ENCODE assay signal across 8 cellular contexts in genomic region chr2:164841719-164842623, GRCh38. TPM values are rescaled to one million over a fixed set of nuclear protein-coding genes. Genes with fewer than 3 reads are reported as not detected.
DNase-seq lines count a peak whose midpoint lies in the region; ATAC-seq and TF ChIP-seq lines count a peak whose summit lies in the region.

Gene COBLL1, minus strand, starts transcription at chr2:164841823. Its CDS starts 627 bp downstream, at chr2:164841196.

- 0% methylated on average over 24 to 57 of the region's 57 CpGs for WGBS in body of pancreas, 2 donors

- DNase-seq in EH (ENCODE audit: low read depth): peak; percentile 75
- DNase-seq in HuH-7 (ENCODE audit: low spot score): peak; percentile 87
- DNase-seq in SK-MEL-5 (ENCODE audit: low read depth, low spot score): peak; percentile 70
- DNase-seq in body of pancreas: peak; percentile 89 to 91 (median 90)
- DNase-seq in iPS DF 4.7 (ENCODE audit: extremely low read depth, low spot score): peak; percentile 56
- DNase-seq in renal cortical epithelial cell (ENCODE audit: low read depth): peak; percentile 72
- DNase-seq in DMS114 treated with DMSO at 0.1 percent for 48 hours (lab: John Stamatoyannopoulos, UW; ENCODE audit: unreplicated experiment): no peak

- peaks cover 43% of the 10 kb centered on the region for H3K4me1 ChIP-seq in body of pancreas

- no peaks in the 10 kb centered on the region for H3K27me3 ChIP-seq in body of pancreas

- intact Hi-C loops in body of pancreas (cut with DNase I): no loop called here

- H3K36me3 ChIP-seq in body of pancreas (replicated peaks in 1 of 2; ENCODE audit: insufficient read depth in 1 of 2, low read depth in 2 of 2): no peaks in the 10 kb centered on the region

- peak within 1 kb of the TSS; percentile 61 to 75 for H3K4me3 ChIP-seq in body of pancreas

- peak within 1 kb of the TSS; percentile 96 to 100 (median 98) for H3K27ac ChIP-seq in body of pancreas

- ATAC-seq in GM21529 (IDR thresholded peaks at IDR 0.05; ENCODE audit: unreplicated experiment) (peak; percentile 88), body of pancreas (peak; percentile 71)

- peak; percentile 79 to 97 (median 90) for TF ChIP-seq CTCF in body of pancreas (IDR thresholded peaks at IDR 0.05)

- peak in 2 of 3 donors; percentile 74 to 77 for TF ChIP-seq POLR2A in body of pancreas (IDR thresholded peaks at IDR 0.05)

- H3K9me3 ChIP-seq in body of pancreas: no peaks in the 10 kb centered on the region

- in situ Hi-C loops in SK-MEL-5 (cut with HindIII; ENCODE audit: low pct_unique_long_range_greater_than_20kb, low sequenced_read_pairs): no loop called here

RNA-seq across cellular contexts. Expression of gene COBLL1, which starts in this region (rescaled TPM):
- 4.6 and 7.7 TPM in 2 replicates for total RNA-seq in SK-MEL-5 (2014; rRNA removed; shearing (Covaris generic))
- 13.0 and 17.6 TPM in 2 replicates for polyA plus RNA-seq in SK-MEL-5 (2015; cell fraction: cytosol; rRNA removed)
- polyA plus RNA-seq in SK-MEL-5 (2015; cell fraction: nucleus; rRNA removed): 20.6 and 20.7 TPM in 2 replicates
- 100 to 1,000 TPM; 104 to 140 TPM for total RNA-seq in body of pancreas
- total RNA-seq in renal cortical epithelial cell: 11.6 and 117 TPM in 2 replicates
